ENCODE assay signal across 16 cellular contexts in the genomic region with DNA sequence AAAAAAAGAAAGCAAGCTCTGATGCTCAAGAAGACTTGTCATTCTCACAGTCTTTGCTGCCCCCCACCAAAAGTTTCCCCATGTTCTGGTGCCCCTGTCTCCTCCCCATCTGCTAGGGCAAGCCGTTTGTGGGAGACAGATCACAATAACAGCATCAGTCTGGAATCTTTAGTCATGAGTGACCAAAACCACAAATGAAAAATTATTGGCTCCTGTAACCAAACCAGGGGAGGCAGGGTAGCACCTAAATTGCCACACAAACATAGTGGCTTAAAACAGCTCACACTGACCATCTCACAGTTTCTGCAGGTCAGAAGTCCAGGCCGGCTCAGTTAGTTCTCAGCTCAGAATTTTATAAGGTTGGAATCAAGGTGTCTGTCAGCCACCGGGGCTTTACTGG. TPM values are rescaled to one million over a fixed set of nuclear protein-coding genes. Genes with fewer than 3 reads are reported as not detected.
DNase-seq lines count a peak whose midpoint lies in the region; FAIRE-seq and TF ChIP-seq lines count a peak whose summit lies in the region.
"Had no signal": no experiment of that assay in that cellular context is flagged by ENCODE, and none has a peak within 500 bp of the region (broad histone marks: within the 10 kb centered on the region; RNA-seq: fewer than 3 reads in every experiment).

No MANE protein-coding gene starts in this region.

- H3K4me2 ChIP-seq in SK-N-SH, result no peak overlapping the region
- H3K4me2 ChIP-seq: A549 had no signal

- H4K20me1 ChIP-seq in SK-N-SH (ENCODE audit: insufficient read depth), result no peaks in the 10 kb centered on the region

- TF ChIP-seq POLR2A in H54 (IDR thresholded peaks at IDR 0.05; ENCODE audit: low read depth, low read length) (no peak), erythroblast (IDR thresholded peaks at IDR 0.05; ENCODE audit: low read length) (no peak)

- TF ChIP-seq EP300 in SK-N-SH (IDR thresholded peaks at IDR 0.05; ENCODE audit: borderline replicate concordance in 1 of 2, low read depth in 1 of 2, low read length in 1 of 2), result no peak

- no peaks in the 10 kb centered on the region for H3F3A ChIP-seq in SK-N-SH (replicated peaks; ENCODE audit: insufficient read depth)

- no peak overlapping the region for H3K27ac Mint-ChIP-seq in progenitor cell of endocrine pancreas
- H3K27ac Mint-ChIP-seq: activated CD8-positive, alpha-beta T cell treated with anti-CD3 and anti-CD28 coated beads for 36 hours had no signal

- H3K4me3 ChIP-seq in SK-N-SH (ENCODE audit: low read depth in 2 of 2, low read length in 1 of 2) (no peak overlapping the region), fibroblast of pulmonary artery (replicated peaks; ENCODE audit: low read depth, low read length) (no peak overlapping the region)
- H3K4me3 ChIP-seq: A549, ovary, tibial artery had no signal

- H3K4me1 Mint-ChIP-seq in progenitor cell of endocrine pancreas (ENCODE audit: low read depth), result peaks cover 7% of the 10 kb centered on the region

- 58% methylated on average over 3 of the region's 3 CpGs for WGBS in SK-N-SH (ENCODE audit: low lambda C conversion rate)

- no peak overlapping the region for H3K9ac ChIP-seq in SK-N-SH

- no peaks in the 10 kb centered on the region for H3K27me3 ChIP-seq in SK-N-SH (ENCODE audit: insufficient read depth)
- H3K27me3 ChIP-seq: ovary, tibial artery had no signal

- H3K9me2 ChIP-seq in SK-N-SH, result no peaks in the 10 kb centered on the region

- H3K79me2 ChIP-seq in SK-N-SH (ENCODE audit: insufficient read depth), result no peaks in the 10 kb centered on the region

- H3K36me3 Mint-ChIP-seq in progenitor cell of endocrine pancreas (ENCODE audit: insufficient read depth), result peaks cover 3% of the 10 kb centered on the region

- no peak overlapping the region for H3K27ac ChIP-seq in SK-N-SH (ENCODE audit: low read depth in 2 of 2, low read length in 1 of 2)
- H3K27ac ChIP-seq: A549, ovary, tibial artery had no signal

- H2AFZ ChIP-seq in SK-N-SH (ENCODE audit: low read depth), result no peak overlapping the region

- no peaks in the 10 kb centered on the region for H3K36me3 ChIP-seq in SK-N-SH (replicated peaks in 1 of 2; ENCODE audit: control insufficient read depth in 1 of 2, insufficient read depth in 2 of 2, low read length in 1 of 2)
- H3K36me3 ChIP-seq: ovary had no signal

- peaks cover 16% of the 10 kb centered on the region for H3K27me3 Mint-ChIP-seq in progenitor cell of endocrine pancreas
- H3K27me3 Mint-ChIP-seq: activated CD8-positive, alpha-beta T cell treated with anti-CD3 and anti-CD28 coated beads for 36 hours had no signal

- peak; percentile 88 for FAIRE-seq in H54 (lab: Jason Lieb, UNC)
- FAIRE-seq: A549 had no signal

- POLR2A ChIA-PET in SK-N-SH (lab: Yijun Ruan, JAX), result no interaction called here

- peaks cover 7% of the 10 kb centered on the region; the same call in 1 of the 2 replicates for H3K9me3 ChIP-seq in SK-N-SH
- H3K9me3 ChIP-seq: ovary, tibial artery had no signal

- no peak overlapping the region for H3K4me3 Mint-ChIP-seq in progenitor cell of endocrine pancreas (ENCODE audit: low read depth)
- H3K4me3 Mint-ChIP-seq: activated CD8-positive, alpha-beta T cell treated with anti-CD3 and anti-CD28 coated beads for 36 hours had no signal

- TF ChIP-seq CTCF in SK-N-SH (IDR thresholded peaks at IDR 0.05) (no peak), fibroblast of pulmonary artery (IDR thresholded peaks at IDR 0.05; ENCODE audit: low read length, missing control alignments) (no peak), progenitor cell of endocrine pancreas (IDR thresholded peaks at IDR 0.05; ENCODE audit: unreplicated experiment) (no peak)

- DNase-seq in A172 (ENCODE audit: low spot score), result peak; percentile 92
- peak; percentile 91 for DNase-seq in H54 (ENCODE audit: insufficient read length, low spot score)
- no peak for DNase-seq in SK-N-SH
- peak; percentile 44 for DNase-seq in fibroblast of pulmonary artery (ENCODE audit: low read depth)
- no peak for DNase-seq in SIG-M5 treated with dmso at 0.1 percent for 504 hours (lab: John Stamatoyannopoulos, UW; ENCODE audit: unreplicated experiment)
- no peak for DNase-seq in erythroblast (lab: John Stamatoyannopoulos, UW)
- no peak for DNase-seq in progenitor cell of endocrine pancreas (ENCODE audit: low spot score, unreplicated experiment)
- DNase-seq in NCI-H2107 (lab: John Stamatoyannopoulos, UW), result no peak
- DNase-seq: activated CD8-positive, alpha-beta T cell treated with anti-CD3 and anti-CD28 coated beads for 36 hours; activated gamma-delta T cell treated with Interleukin-2 at 50 U/mL for 16 hours; DMS79 treated with DMSO at 0.1 percent for 48 hours; NCI-H345; ovary; tibial artery had no signal

- TF ChIP-seq RAD21 in SK-N-SH (IDR thresholded peaks at IDR 0.05; ENCODE audit: low read length), result no peak

- CTCF ChIA-PET in SK-N-SH (lab: Yijun Ruan, JAX), result interaction anchor here (1.3 kb wide), 1 partner anchor 159 kb away, joined by 3 read pairs; no protein-coding TSS in a partner anchor

- H3K9me3 Mint-ChIP-seq in progenitor cell of endocrine pancreas (ENCODE audit: low read depth), result peaks cover 10% of the 10 kb centered on the region

- H3K4me1 ChIP-seq in SK-N-SH (ENCODE audit: control insufficient read depth in 1 of 2, insufficient read depth in 2 of 2, low read depth in 1 of 2, low read length in 1 of 2), result peaks cover 6 to 20% of the 10 kb centered on the region in 2 experiments; a peak in 2 of 4 replicates

TF ChIP-seq in SK-N-SH, 30 proteins besides CTCF, POLR2A, EP300 and RAD21:
- TF ChIP-seq, protein P1, sequence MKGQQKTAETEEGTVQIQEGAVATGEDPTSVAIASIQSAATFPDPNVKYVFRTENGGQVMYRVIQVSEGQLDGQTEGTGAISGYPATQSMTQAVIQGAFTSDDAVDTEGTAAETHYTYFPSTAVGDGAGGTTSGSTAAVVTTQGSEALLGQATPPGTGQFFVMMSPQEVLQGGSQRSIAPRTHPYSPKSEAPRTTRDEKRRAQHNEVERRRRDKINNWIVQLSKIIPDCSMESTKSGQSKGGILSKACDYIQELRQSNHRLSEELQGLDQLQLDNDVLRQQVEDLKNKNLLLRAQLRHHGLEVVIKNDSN (IDR thresholded peaks at IDR 0.05; ENCODE audit: borderline replicate concordance, low read depth), result no peak
- TF ChIP-seq SMC3 (IDR thresholded peaks at IDR 0.05; ENCODE audit: low read depth, low read length) (no peak), USF2 (IDR thresholded peaks at IDR 0.05; ENCODE audit: borderline replicate concordance, low read depth, low read length) (no peak), GABPA (IDR thresholded peaks at IDR 0.05; ENCODE audit: low read depth) (no peak), TCF12 (IDR thresholded peaks at IDR 0.05) (peak; percentile 41; the same call in 1 of the 2 replicates), YY1 (IDR thresholded peaks at IDR 0.05; ENCODE audit: low read depth) (no peak), ELF1 (IDR thresholded peaks at IDR 0.05) (no peak), TAF1 (IDR thresholded peaks at IDR 0.05; ENCODE audit: borderline replicate concordance, low read depth, low read length) (no peak), JUND (IDR thresholded peaks at IDR 0.05) (no peak), PBX3 (IDR thresholded peaks at IDR 0.05) (peak; percentile 32; the same call in 1 of the 2 replicates)

RNA-seq across cellular contexts. Expression of gene B3GNT7, which starts 9.1 kb away (rescaled TPM):
- total RNA-seq in A172 (2014; rRNA removed; shearing (Covaris generic)), result 0.17 TPM in 1 of 2 replicates, not detected in the other
- polyA plus RNA-seq in SK-N-SH (2012; rRNA removed), result 0.05 and 0.12 TPM in 2 replicates
- polyA plus RNA-seq in SK-N-SH (2012; cell fraction: cytosol; rRNA removed), result 0.04 TPM in 2 replicates
- 0.19 and 0.30 TPM in 2 replicates for polyA plus RNA-seq in SK-N-SH (2012; cell fraction: nucleus; rRNA removed)
- 6.5 and 7.6 TPM in 2 replicates for total RNA-seq in progenitor cell of endocrine pancreas
- total RNA-seq: T-helper 2 cell treated with Interferon-gamma antibody and Interleukin-4, amounts not matched to agents 100 ng/mL and 5 ng/mL, for 36 hours had no signal

Comparison
In these comparisons a context has a peak if more than half of its experiments do, and no peak if none do; other contexts are left out.
1. DNase-seq: peak in A172 (single experiment), H54 (single experiment) and fibroblast of pulmonary artery (single experiment); none in SK-N-SH (single experiment), SIG-M5 treated with dmso at 0.1 percent for 504 hours (single experiment), erythroblast (0 of 2), progenitor cell of endocrine pancreas (single experiment) and NCI-H2107 (single experiment).